ENCODE assay signal across 1 cellular context in genomic region chr6:3209114-3210023, GRCh38.
A peak's percentile ranks its signal among the peaks of the same experiment; 100 is the strongest.
TF ChIP-seq lines count a peak whose summit lies in the region.

No MANE protein-coding gene starts in this region.

TF ChIP-seq in HCT116, 20 proteins besides CTCF, POLR2A, EP300 and RAD21 (continued from another document):
- TF ChIP-seq ELF1 (IDR thresholded peaks at IDR 0.05; ENCODE audit: borderline replicate concordance, low read depth): peak; percentile 83
